In genomic region chr21:14273736-14274538, GRCh38 we compare ENCODE assay signal across 7 cellular contexts. TPM values are rescaled to one million over a fixed set of nuclear protein-coding genes. Genes with fewer than 3 reads are reported as not detected.
A peak's percentile ranks its signal among the peaks of the same experiment; 100 is the strongest.
DNase-seq lines count a peak whose midpoint lies in the region; ATAC-seq and TF ChIP-seq lines count a peak whose summit lies in the region.

No MANE protein-coding gene starts in this region.

- H3K4me3 Mint-ChIP-seq in activated T-helper 17 cell treated with anti-CD3 and anti-CD28 coated beads, Interleukin-2, amount 50 U/mL, for 72 hours, result no peak overlapping the region

- H3K27ac Mint-ChIP-seq in activated T-helper 17 cell treated with anti-CD3 and anti-CD28 coated beads, Interleukin-2, amount 50 U/mL, for 72 hours, result no peak overlapping the region

- no peaks in the 10 kb centered on the region for H3K36me3 Mint-ChIP-seq in activated T-helper 17 cell treated with anti-CD3 and anti-CD28 coated beads, Interleukin-2, amount 50 U/mL, for 72 hours (ENCODE audit: low read depth)

- H2AFZ ChIP-seq in smooth muscle cell (ENCODE audit: low read depth), result no peak overlapping the region

- TF ChIP-seq CTCF in ascending aorta (IDR thresholded peaks at IDR 0.05) (no peak), smooth muscle cell (IDR thresholded peaks at IDR 0.05; ENCODE audit: borderline replicate concordance, insufficient read depth, poor library complexity, severe bottlenecking) (no peak)

- H3K9me3 Mint-ChIP-seq in activated T-helper 17 cell treated with anti-CD3 and anti-CD28 coated beads, Interleukin-2, amount 50 U/mL, for 72 hours, result no peaks in the 10 kb centered on the region

- no peaks in the 10 kb centered on the region for H3F3A ChIP-seq in smooth muscle cell (ENCODE audit: low read depth)

- H3K9me3 ChIP-seq in HUES64 (ENCODE audit: insufficient read depth, low read depth, low read length) (no peaks in the 10 kb centered on the region), ascending aorta (no peaks in the 10 kb centered on the region), iPS-15b (ENCODE audit: control insufficient read depth, insufficient read depth, low read length) (no peaks in the 10 kb centered on the region), smooth muscle cell (replicated peaks; ENCODE audit: low read depth) (no peaks in the 10 kb centered on the region)

- 93% methylated on average over 39 of the region's 39 CpGs for WGBS in HUES64
- WGBS in smooth muscle cell (ENCODE audit: low lambda C conversion rate), result 30% methylated on average over 39 of the region's 39 CpGs

- peak overlapping the region; percentile 34 for H3K4me3 ChIP-seq in HUES64 (ENCODE audit: low read length)
- peak overlapping the region; percentile 16 to 33 for H3K4me3 ChIP-seq in ascending aorta
- H3K4me3 ChIP-seq in iPS-15b (ENCODE audit: low read depth, low read length), result peak overlapping the region; percentile 59
- H3K4me3 ChIP-seq in smooth muscle cell, result no peak overlapping the region

- H3K4me2 ChIP-seq in smooth muscle cell, result peak overlapping the region; percentile 56

- H3K27ac ChIP-seq in HUES64 (ENCODE audit: low read depth, low read length), result no peak overlapping the region
- no peak overlapping the region for H3K27ac ChIP-seq in ascending aorta
- H3K27ac ChIP-seq in smooth muscle cell (ENCODE audit: low read depth), result no peak overlapping the region

- no peaks in the 10 kb centered on the region for H3K4me1 ChIP-seq in HUES64 (ENCODE audit: insufficient read depth, low read length)
- no peaks in the 10 kb centered on the region for H3K4me1 ChIP-seq in ascending aorta
- H3K4me1 ChIP-seq in iPS-15b (ENCODE audit: control insufficient read depth, insufficient read depth, low read length), result no peaks in the 10 kb centered on the region
- H3K4me1 ChIP-seq in smooth muscle cell (ENCODE audit: low read depth), result no peaks in the 10 kb centered on the region

- H4K20me1 ChIP-seq in smooth muscle cell (ENCODE audit: low read depth), result no peaks in the 10 kb centered on the region

- peaks cover 19% of the 10 kb centered on the region for H3K27me3 Mint-ChIP-seq in activated T-helper 17 cell treated with anti-CD3 and anti-CD28 coated beads, Interleukin-2, amount 50 U/mL, for 72 hours

- no peak for ATAC-seq in activated T-helper 17 cell treated with anti-CD3 and anti-CD28 coated beads, Interleukin-2, amount 50 U/mL, for 72 hours (replicated peaks)
- ATAC-seq in HG03342 (IDR thresholded peaks at IDR 0.05; ENCODE audit: unreplicated experiment), result no peak

- DNase-seq in ascending aorta (ENCODE audit: low spot score in 2 of 2) (peak in 1 of 2 donors; percentile 64), smooth muscle cell (lab: John Stamatoyannopoulos, UW; ENCODE audit: unreplicated experiment) (no peak), superior temporal gyrus (ENCODE audit: extremely low spot score) (no peak)

- intact Hi-C loops in ascending aorta (cut with DNase I), result no loop called here

- H3K9ac ChIP-seq in HUES64 (ENCODE audit: low read depth, low read length) (no peak overlapping the region), iPS-15b (ENCODE audit: low read depth, low read length) (peak overlapping the region; percentile 9), smooth muscle cell (ENCODE audit: low read depth) (no peak overlapping the region)

- H3K36me3 ChIP-seq in HUES64 (ENCODE audit: insufficient read depth, low read length) (no peaks in the 10 kb centered on the region), ascending aorta (no peaks in the 10 kb centered on the region), iPS-15b (ENCODE audit: control insufficient read depth, insufficient read depth, low read length) (no peaks in the 10 kb centered on the region), smooth muscle cell (ENCODE audit: low read depth) (no peaks in the 10 kb centered on the region)

- H3K79me2 ChIP-seq in smooth muscle cell (ENCODE audit: low read depth), result no peaks in the 10 kb centered on the region

- H3K4me1 Mint-ChIP-seq in activated T-helper 17 cell treated with anti-CD3 and anti-CD28 coated beads, Interleukin-2, amount 50 U/mL, for 72 hours, result no peaks in the 10 kb centered on the region

- peaks cover 6% of the 10 kb centered on the region; the same call in 1 of the 2 replicates for H3K27me3 ChIP-seq in HUES64 (ENCODE audit: insufficient read depth, low read length)
- H3K27me3 ChIP-seq in ascending aorta, result no peaks in the 10 kb centered on the region
- peaks cover 16% of the 10 kb centered on the region for H3K27me3 ChIP-seq in iPS-15b (ENCODE audit: control insufficient read depth, insufficient read depth, low read length)
- H3K27me3 ChIP-seq in smooth muscle cell (ENCODE audit: low read depth), result peaks cover 22% of the 10 kb centered on the region

RNA-seq across cellular contexts. Expression of gene RBM11, which starts 58.0 kb away (rescaled TPM):
- polyA plus RNA-seq in HUES64 (2013, experiment 1 of 2), result 2.9 TPM
- 5.1 TPM for polyA plus RNA-seq in HUES64 (2013, experiment 2 of 2)
- total RNA-seq in ascending aorta (not detected), smooth muscle cell (1.9 TPM in 1 of 2 replicates, not detected in the other)
- polyA plus RNA-seq in smooth muscle cell, result 1.00 TPM in 1 of 2 replicates, not detected in the other
- 1 to 10 TPM; 2.8 to 2.9 TPM for total RNA-seq in activated T-helper 17 cell treated with anti-CD3 and anti-CD28 coated beads, Interleukin-2, amount 50 U/mL, for 72 hours
